ENCODE assay signal across 1 cellular context in genomic region chr3:51721062-51721745, GRCh38.
TF ChIP-seq lines count a peak whose summit lies in the region.

No MANE protein-coding gene starts in this region.

TF ChIP-seq in GM12878, 131 proteins besides CTCF, POLR2A, EP300 and RAD21:
- TF ChIP-seq KDM1A (IDR thresholded peaks at IDR 0.05; ENCODE audit: borderline replicate concordance) (no peak), BHLHE40 (IDR thresholded peaks at IDR 0.05; ENCODE audit: borderline replicate concordance in 1 of 2, low read depth in 2 of 2, low read length in 1 of 2) (peak; percentile 44 to 57; a peak in 3 of 4 replicates)
